Comparison of ENCODE assay signal across 11 cellular contexts in the genomic region with DNA sequence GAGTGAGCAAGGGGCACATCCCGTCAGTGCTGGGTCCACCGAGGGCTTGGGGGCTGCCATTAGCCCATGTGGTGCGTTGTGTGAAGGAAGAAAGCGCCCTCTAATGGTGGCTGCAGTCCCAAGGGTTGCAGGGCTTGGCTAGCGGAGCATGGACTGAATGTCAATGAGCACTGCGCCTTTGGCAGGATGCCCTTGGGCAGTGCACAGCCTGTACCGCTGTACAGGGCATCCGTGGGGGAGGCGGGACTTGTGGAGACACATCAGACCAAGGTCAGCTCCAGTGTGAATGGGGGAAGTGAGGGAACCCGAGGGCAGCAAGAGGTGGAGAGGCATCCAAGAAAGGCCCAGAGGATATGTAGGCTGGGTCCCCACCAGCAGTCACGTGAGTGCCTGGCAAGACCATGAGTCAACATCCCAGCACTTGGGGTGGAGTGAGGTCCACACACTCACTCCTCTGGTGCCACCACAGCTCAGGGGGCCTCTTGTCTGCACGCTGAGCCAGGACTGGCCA.
DNase-seq lines count a peak whose midpoint lies in the region; ATAC-seq and TF ChIP-seq lines count a peak whose summit lies in the region.
"Had no signal": no experiment of that assay in that cellular context is flagged by ENCODE, and none has a peak within 500 bp of the region (broad histone marks: within the 10 kb centered on the region; RNA-seq: fewer than 3 reads in every experiment).

No MANE protein-coding gene starts in this region.

- H3K36me3 Mint-ChIP-seq in naive thymus-derived CD4-positive, alpha-beta T cell: no peaks in the 10 kb centered on the region
- H3K36me3 Mint-ChIP-seq: natural killer cell treated with Interleukin-12 subunit alpha and Interleukin-12 subunit beta and Interleukin-15 and Interleukin-18, amount 100 ng/mL, for 72 hours had no signal

- H3K27ac Mint-ChIP-seq in naive thymus-derived CD4-positive, alpha-beta T cell: peak overlapping the region in 3 of 9 donors; percentile 51 to 76 (median 52)
- H3K27ac Mint-ChIP-seq: activated T-cell treated with anti-CD3 and anti-CD28 coated beads, Interleukin-2, amount 50 U/mL, for 24 hours had no signal

- peaks cover 31 to 38% of the 10 kb centered on the region in 2 donors for H3K4me1 ChIP-seq in naive thymus-derived CD4-positive, alpha-beta T cell (ENCODE audit: control insufficient read depth in 2 of 2, insufficient read depth in 2 of 2, low read length in 2 of 2)

- H3K27me3 Mint-ChIP-seq in naive thymus-derived CD4-positive, alpha-beta T cell: peaks cover 0 to 2% (median 0%) of the 10 kb centered on the region in 5 donors
- H3K27me3 Mint-ChIP-seq: activated T-cell treated with anti-CD3 and anti-CD28 coated beads, Interleukin-2, amount 50 U/mL, for 24 hours; natural killer cell treated with Interleukin-12 subunit alpha and Interleukin-12 subunit beta and Interleukin-15 and Interleukin-18, amount 100 ng/mL, for 72 hours had no signal

- H3K36me3 ChIP-seq in naive thymus-derived CD4-positive, alpha-beta T cell (ENCODE audit: control insufficient read depth in 2 of 3, insufficient read depth in 3 of 3, low read length in 3 of 3): no peaks in the 10 kb centered on the region

- H3K4me3 ChIP-seq in AG04450 (ENCODE audit: low read depth, low read length) (no peak overlapping the region), GM12865 (ENCODE audit: low read depth, low read length) (no peak overlapping the region)
- no peak overlapping the region for H3K4me3 ChIP-seq in naive thymus-derived CD4-positive, alpha-beta T cell (ENCODE audit: low read length)

- DNase-seq in AG04450 (ENCODE audit: low read depth, low spot score) (no peak), GM12865 (ENCODE audit: low read depth) (peak; percentile 46), RPMI8226 (peak; percentile 55), iPS DF 4.7 (ENCODE audit: extremely low read depth, low spot score) (peak; percentile 25), NCI-H446 (lab: John Stamatoyannopoulos, UW) (no peak)
- no peak for DNase-seq in naive thymus-derived CD4-positive, alpha-beta T cell
- DNase-seq: activated T-cell treated with anti-CD3 and anti-CD28 coated beads, Interleukin-2, amount 50 U/mL, for 24 hours; NK-92 treated with Interleukin-12 subunit alpha and Interleukin-12 subunit beta, amount 100 ng/mL, for 24 hours had no signal

- H3K27ac ChIP-seq in AG04450 (ENCODE audit: low read depth, low read length): no peak overlapping the region
- no peak overlapping the region for H3K27ac ChIP-seq in naive thymus-derived CD4-positive, alpha-beta T cell (ENCODE audit: low read depth, low read length)

- TF ChIP-seq CTCF in AG04450 (IDR thresholded peaks at IDR 0.05; ENCODE audit: low read depth, low read length) (0 out of 2 replicates have a peak, but pooled peaks have one; percentile 3), GM12865 (IDR thresholded peaks at IDR 0.05; ENCODE audit: insufficient read depth, low read depth, low read length, missing control alignments) (peak; percentile 31)

- no peak for ATAC-seq in GM18505 (IDR thresholded peaks at IDR 0.05; ENCODE audit: unreplicated experiment)
- ATAC-seq in GM18498 (IDR thresholded peaks at IDR 0.05; ENCODE audit: unreplicated experiment): no peak
- no peak for ATAC-seq in naive thymus-derived CD4-positive, alpha-beta T cell

- POLR2A ChIA-PET in AG04450 (lab: Yijun Ruan, JAX): interaction anchor here (0.7 kb wide), 1 partner anchor 746 kb away, joined by 3 read pairs; no protein-coding TSS in a partner anchor
- POLR2A ChIA-PET in naive thymus-derived CD4-positive, alpha-beta T cell (lab: Charles Lee): no interaction called here

- intact Hi-C loops in naive thymus-derived CD4-positive, alpha-beta T cell (cut with micrococcal nuclease): no loop called here

- H3K27me3 ChIP-seq in AG04450 (ENCODE audit: control insufficient read depth, insufficient read depth, low read length): no peaks in the 10 kb centered on the region
- no peaks in the 10 kb centered on the region for H3K27me3 ChIP-seq in naive thymus-derived CD4-positive, alpha-beta T cell (ENCODE audit: control insufficient read depth in 2 of 2, insufficient read depth in 2 of 2, low read length in 2 of 2)

- H3K9me3 Mint-ChIP-seq in naive thymus-derived CD4-positive, alpha-beta T cell: peaks cover 0 to 4% (median 0%) of the 10 kb centered on the region in 11 donors
- H3K9me3 Mint-ChIP-seq: activated T-cell treated with anti-CD3 and anti-CD28 coated beads, Interleukin-2, amount 50 U/mL, for 24 hours; natural killer cell treated with Interleukin-12 subunit alpha and Interleukin-12 subunit beta and Interleukin-15 and Interleukin-18, amount 100 ng/mL, for 72 hours had no signal

- peak overlapping the region in 3 of 10 donors; percentile 17 to 68 (median 35) for H3K4me3 Mint-ChIP-seq in naive thymus-derived CD4-positive, alpha-beta T cell
- H3K4me3 Mint-ChIP-seq: activated T-cell treated with anti-CD3 and anti-CD28 coated beads, Interleukin-2, amount 50 U/mL, for 24 hours; natural killer cell treated with Interleukin-12 subunit alpha and Interleukin-12 subunit beta and Interleukin-15 and Interleukin-18, amount 100 ng/mL, for 72 hours had no signal

- TF ChIP-seq POLR2A in GM18505 (IDR thresholded peaks at IDR 0.05; ENCODE audit: borderline replicate concordance, extremely low read depth, insufficient read depth, insufficient read length): no peak

- peaks cover 28 to 82% (median 78%) of the 10 kb centered on the region in 7 donors for H3K4me1 Mint-ChIP-seq in naive thymus-derived CD4-positive, alpha-beta T cell

- CTCF ChIA-PET in AG04450 (lab: Charles Lee): no interaction called here
- CTCF ChIA-PET in naive thymus-derived CD4-positive, alpha-beta T cell (lab: Charles Lee): no interaction called here

- no peaks in the 10 kb centered on the region; the same call in 1 of the 2 replicates for H3K9me3 ChIP-seq in AG04450 (ENCODE audit: control insufficient read depth, insufficient read depth, low read length)
- no peaks in the 10 kb centered on the region for H3K9me3 ChIP-seq in naive thymus-derived CD4-positive, alpha-beta T cell (ENCODE audit: control insufficient read depth in 2 of 3, low read length in 3 of 3)

Comparison
In these comparisons a context has a peak if more than half of its experiments do, and no peak if none do; other contexts are left out.
1. DNase-seq: peak in GM12865 (single experiment), RPMI8226 (single experiment) and iPS DF 4.7 (single experiment); none in AG04450 (single experiment), NCI-H446 (0 of 2) and naive thymus-derived CD4-positive, alpha-beta T cell (0 of 9).